ENCODE assay signal across 20 cellular contexts in genomic region chr10:125068406-125068805, GRCh38.
DNase-seq lines count a peak whose midpoint lies in the region; ATAC-seq and TF ChIP-seq lines count a peak whose summit lies in the region.
"Had no signal": no experiment of that assay in that cellular context is flagged by ENCODE, and none has a peak within 500 bp of the region (broad histone marks: within the 10 kb centered on the region; RNA-seq: fewer than 3 reads in every experiment).

No MANE protein-coding gene starts in this region.

- in situ Hi-C loops in transverse colon (cut with MboI; ENCODE audit: low pct_ligation_motif_present in 1 of 4, low pct_unique_long_range_greater_than_20kb in 1 of 4, low sequenced_read_pairs in 3 of 4) = loop anchor here in 1 of 4 donors (25.0 kb wide), 1 partner anchor 94 kb away; the partner anchor contains the start of gene CTBP2

- peaks cover 64% of the 10 kb centered on the region for H3K4me1 ChIP-seq in GM23338 (ENCODE audit: insufficient read depth)
- peaks cover 26% of the 10 kb centered on the region for H3K4me1 ChIP-seq in mucosa of descending colon (ENCODE audit: low read depth)
- H3K4me1 ChIP-seq in transverse colon = peaks cover 22 to 41% (median 32%) of the 10 kb centered on the region in 4 donors

- no peak for DNase-seq in GM23338 (ENCODE audit: low spot score)
- peak in 2 of 3 donors; percentile 46 to 59 for DNase-seq in mucosa of descending colon
- DNase-seq in transverse colon = peak; percentile 41
- DNase-seq in WERI-Rb-1 = no peak
- no peak for DNase-seq in NCI-H748 treated with DMSO at 0.1 percent for 48 hours (lab: John Stamatoyannopoulos, UW)
- DNase-seq in stimulated activated CD4-positive, alpha-beta T cell treated with anti-CD3 and anti-CD28 coated beads, Interleukin-4, amount 100 ng/mL, for 4 hours = no peak
- DNase-seq: CD8-positive, alpha-beta T cell; DMS79; GOT3; HFFc6; Kasumi-1; MM.1S; NCI-H1092 treated with DMSO at 0.1 percent for 48 hours; NCI-H1694; NCI-H345; NCI-H526 treated with DMSO at 0.1 percent for 48 hours had no signal

- H3K36me3 ChIP-seq in GM23338 (ENCODE audit: insufficient read depth) (peaks cover 9% of the 10 kb centered on the region; the same call in 1 of the 2 replicates), mucosa of descending colon (ENCODE audit: low read depth) (no peaks in the 10 kb centered on the region), transverse colon (no peaks in the 10 kb centered on the region), WERI-Rb-1 (peaks cover 20% of the 10 kb centered on the region)

- ATAC-seq in GM23338 (no peak; the same call in 2 of the 3 replicates), mucosa of descending colon (peak; percentile 77)
- ATAC-seq: CD8-positive, alpha-beta T cell had no signal

- TF ChIP-seq CTCF in GM23338 (conservative IDR thresholded peaks at IDR 0.05; ENCODE audit: low read depth in 2 of 2) (no peak), VCaP (conservative IDR thresholded peaks at IDR 0.05) (no peak), mucosa of descending colon (IDR thresholded peaks at IDR 0.05) (no peak), transverse colon (IDR thresholded peaks at IDR 0.05) (no peak), WERI-Rb-1 (IDR thresholded peaks at IDR 0.05; ENCODE audit: low read depth, low read length) (no peak)

- peaks cover 100% of the 10 kb centered on the region for H3K79me2 ChIP-seq in GM23338 (replicated peaks; ENCODE audit: insufficient read depth)

- no peak overlapping the region for H3K4me2 ChIP-seq in GM23338

- H3F3A ChIP-seq in GM23338 (replicated peaks; ENCODE audit: low read depth) = 0 out of 2 replicates have a peak, but pooled peaks cover 3% of the 10 kb centered on the region

- no peak overlapping the region for H2AFZ ChIP-seq in GM23338

- peaks cover 96% of the 10 kb centered on the region for H4K20me1 ChIP-seq in GM23338 (replicated peaks; ENCODE audit: insufficient read depth)

- H3K27me3 ChIP-seq in GM23338 (ENCODE audit: insufficient read depth) (no peaks in the 10 kb centered on the region), transverse colon (no peaks in the 10 kb centered on the region), WERI-Rb-1 (ENCODE audit: insufficient read depth, low read depth, severe bottlenecking) (no peaks in the 10 kb centered on the region)

- 53% methylated on average over 2 of the region's 2 CpGs; no CpG with 5 or more reads in 1 of the 2 donors for WGBS in transverse colon (ENCODE audit: low coverage in 1 of 2), 2 donors

- H3K9me3 ChIP-seq in mucosa of descending colon (no peaks in the 10 kb centered on the region), transverse colon (no peaks in the 10 kb centered on the region), WERI-Rb-1 (ENCODE audit: severe bottlenecking) (no peaks in the 10 kb centered on the region)

- H3K36me3 Mint-ChIP-seq in GM23338 (ENCODE audit: low read depth) = peaks cover 67% of the 10 kb centered on the region
- H3K36me3 Mint-ChIP-seq: CD8-positive, alpha-beta T cell; IgD-negative memory B cell had no signal

- no peaks in the 10 kb centered on the region; the same call in 2 of the 3 replicates for H3K9me3 Mint-ChIP-seq in GM23338
- H3K9me3 Mint-ChIP-seq: CD8-positive, alpha-beta T cell; HFFc6 had no signal

- H3K9me2 ChIP-seq in GM23338 (ENCODE audit: insufficient read depth) = peaks cover 6% of the 10 kb centered on the region; the same call in 1 of the 2 replicates

- TF ChIP-seq POLR2A in transverse colon (IDR thresholded peaks at IDR 0.05) = no peak

- intact Hi-C loops in mucosa of descending colon (cut with DNase I, micrococcal nuclease) (no loop called here), transverse colon (cut with DNase I; ENCODE audit: low total_unique reads) (loop anchor here (10.0 kb wide), 1 partner anchor 46 kb away; no protein-coding TSS in a partner anchor)

- no peak overlapping the region for H3K4me3 ChIP-seq in GM23338
- no peak overlapping the region for H3K4me3 ChIP-seq in mucosa of descending colon
- no peak overlapping the region for H3K4me3 ChIP-seq in transverse colon
- H3K4me3 ChIP-seq in WERI-Rb-1 (ENCODE audit: low read depth, low read length) = no peak overlapping the region

- no peak for TF ChIP-seq EP300 in transverse colon (IDR thresholded peaks at IDR 0.05; ENCODE audit: low read depth)

- peak overlapping the region; percentile 72; the same call in 1 of the 2 replicates for H3K27ac Mint-ChIP-seq in GM23338
- H3K27ac Mint-ChIP-seq: B cell; CD8-positive, alpha-beta T cell; HFFc6; IgD-negative memory B cell had no signal

- H3K27me3 Mint-ChIP-seq in GM23338 (ENCODE audit: insufficient read depth, low read depth, poor library complexity) = peaks cover 14% of the 10 kb centered on the region

- peaks cover 77% of the 10 kb centered on the region for H3K4me1 Mint-ChIP-seq in GM23338

- H3K27ac ChIP-seq in GM23338 (ENCODE audit: low read depth) (0 out of 2 replicates have a peak overlapping the region, but pooled peaks have one; percentile 66), VCaP (peak overlapping the region; percentile 86), transverse colon (peak overlapping the region in 3 of 4 donors; percentile 2 to 36 (median 4)), WERI-Rb-1 (no peak overlapping the region; the same call in 1 of the 2 replicates)
- H3K27ac ChIP-seq: HL-60 had no signal

- no peak overlapping the region for H3K4me3 Mint-ChIP-seq in GM23338
- H3K4me3 Mint-ChIP-seq: B cell; CD8-positive, alpha-beta T cell; HFFc6; IgD-negative memory B cell had no signal

TF ChIP-seq in GM23338, 12 proteins besides CTCF, POLR2A, EP300 and RAD21:
- TF ChIP-seq POLR2AphosphoS5 (IDR thresholded peaks at IDR 0.05; ENCODE audit: low read depth) (0 out of 2 replicates have a peak, but pooled peaks have one; percentile 6), ETS1 (IDR thresholded peaks at IDR 0.05) (no peak)

Comparison
In these comparisons a context has a peak if more than half of its experiments do, and no peak if none do; other contexts are left out.
1. DNase-seq: peak in mucosa of descending colon (2 of 3) and transverse colon (single experiment); none in GM23338 (single experiment), WERI-Rb-1 (single experiment), NCI-H748 treated with DMSO at 0.1 percent for 48 hours (single experiment) and stimulated activated CD4-positive, alpha-beta T cell treated with anti-CD3 and anti-CD28 coated beads, Interleukin-4, amount 100 ng/mL, for 4 hours (0 of 2).